Comparison of ENCODE assay signal across 10 cellular contexts in genomic region chrX:35890699-35891098, GRCh38. TPM values are rescaled to one million over a fixed set of nuclear protein-coding genes. Genes with fewer than 3 reads are reported as not detected.
DNase-seq lines count a peak whose midpoint lies in the region; ATAC-seq and TF ChIP-seq lines count a peak whose summit lies in the region.
"Had no signal": no experiment of that assay in that cellular context is flagged by ENCODE, and none has a peak within 500 bp of the region (broad histone marks: within the 10 kb centered on the region; RNA-seq: fewer than 3 reads in every experiment).

No MANE protein-coding gene starts in this region.

- no peaks in the 10 kb centered on the region for H4K20me1 ChIP-seq in IMR-90 (ENCODE audit: insufficient read depth, low read length)

- CTCF ChIA-PET in IMR-90 (lab: Yijun Ruan, JAX), result no interaction called here

- no peak overlapping the region for H3K4me3 Mint-ChIP-seq in activated T-cell treated with anti-CD3 and anti-CD28 coated beads, Interleukin-2, amount 50 U/mL, for 4 hours
- H3K4me3 Mint-ChIP-seq: CD4-positive, alpha-beta memory T cell had no signal

- H3K4me2 ChIP-seq in IMR-90 (ENCODE audit: low read depth, low read length), result no peak overlapping the region

- TF ChIP-seq POLR2A in IMR-90 (IDR thresholded peaks at IDR 0.05; ENCODE audit: low read depth, low read length) (no peak), vagina (IDR thresholded peaks at IDR 0.05) (no peak)

- H3K9me1 ChIP-seq in IMR-90 (ENCODE audit: insufficient read depth, low read length), result no peaks in the 10 kb centered on the region

- H3K27me3 Mint-ChIP-seq in activated T-cell treated with anti-CD3 and anti-CD28 coated beads, Interleukin-2, amount 50 U/mL, for 4 hours (ENCODE audit: low read depth), result no peaks in the 10 kb centered on the region
- H3K27me3 Mint-ChIP-seq: CD4-positive, alpha-beta memory T cell had no signal

- H2BK120ac ChIP-seq in IMR-90 (ENCODE audit: low read depth, low read length), result no peak overlapping the region

- H2BK5ac ChIP-seq in IMR-90 (ENCODE audit: low read depth, low read length, poor library complexity, severe bottlenecking), result no peak overlapping the region

- in situ Hi-C loops in IMR-90 (cut with MboI; ENCODE audit: low sequenced_read_pairs), result no loop called here

- WGBS in IMR-90 (ENCODE audit: extremely low coverage in 2 of 2, insufficient read length in 1 of 2), 2 experiments, result no CpG with 5 or more reads among the region's 9 CpGs

- H3K27me3 ChIP-seq in IMR-90 (ENCODE audit: control insufficient read depth, insufficient read depth, low read length) (no peaks in the 10 kb centered on the region), colonic mucosa (no peaks in the 10 kb centered on the region), vagina (no peaks in the 10 kb centered on the region)

- peak; percentile 0 for DNase-seq in activated T-cell treated with anti-CD3 and anti-CD28 coated beads for 48 hours (ENCODE audit: low read depth)
- no peak for DNase-seq in activated T-cell treated with anti-CD3 and anti-CD28 coated beads, Interleukin-2, amount 50 U/mL, for 4 hours
- DNase-seq in IMR-90, result peak; percentile 11
- DNase-seq in NOMO-1 treated with DMSO at 0.1 percent for 48 hours (lab: John Stamatoyannopoulos, UW; ENCODE audit: unreplicated experiment), result peak; percentile 46
- peak; percentile 48 for DNase-seq in colonic mucosa
- peak; percentile 35 for DNase-seq in myocyte (ENCODE audit: low read depth)
- no peak for DNase-seq in vagina (ENCODE audit: extremely low spot score in 2 of 2)

- dilution Hi-C loops in IMR-90 (cut with HindIII; ENCODE audit: low sequenced_read_pairs, unreplicated experiment), result no loop called here

- TF ChIP-seq RAD21 in IMR-90 (IDR thresholded peaks at IDR 0.05; ENCODE audit: low read length), result peak; percentile 66

- H3K4me1 ChIP-seq in IMR-90 (ENCODE audit: control insufficient read depth, insufficient read depth, low read length) (no peaks in the 10 kb centered on the region), colonic mucosa (no peaks in the 10 kb centered on the region), vagina (no peaks in the 10 kb centered on the region)

- H3K18ac ChIP-seq in IMR-90 (ENCODE audit: low read depth, low read length), result no peak overlapping the region

- no peak overlapping the region for H4K91ac ChIP-seq in IMR-90 (ENCODE audit: insufficient read depth, low read depth, low read length)

- no peak overlapping the region for H3K56ac ChIP-seq in IMR-90 (ENCODE audit: extremely low read depth, insufficient read depth, low read length)

- no peak overlapping the region for H2BK15ac ChIP-seq in IMR-90 (ENCODE audit: low read depth, low read length)

- no peaks in the 10 kb centered on the region for H3K9me3 ChIP-seq in IMR-90 (ENCODE audit: control insufficient read depth, insufficient read depth, low read length)
- H3K9me3 ChIP-seq in colonic mucosa, result no peaks in the 10 kb centered on the region
- no peaks in the 10 kb centered on the region for H3K9me3 ChIP-seq in vagina

- no peak overlapping the region for H2BK20ac ChIP-seq in IMR-90 (ENCODE audit: low read depth, low read length)

- no peak overlapping the region for H2AK5ac ChIP-seq in IMR-90 (ENCODE audit: low read depth, low read length)

- no peak overlapping the region for H2AK9ac ChIP-seq in IMR-90 (replicated peaks; ENCODE audit: low read depth, low read length, poor library complexity)

- H3K27ac ChIP-seq in IMR-90 (ENCODE audit: insufficient read depth, low read length) (no peak overlapping the region), colonic mucosa (no peak overlapping the region), vagina (no peak overlapping the region)

- H3K4me1 Mint-ChIP-seq in activated T-cell treated with anti-CD3 and anti-CD28 coated beads, Interleukin-2, amount 50 U/mL, for 4 hours (ENCODE audit: low read depth), result no peaks in the 10 kb centered on the region
- H3K4me1 Mint-ChIP-seq: CD4-positive, alpha-beta memory T cell had no signal

- no peaks in the 10 kb centered on the region for H3K79me1 ChIP-seq in IMR-90 (ENCODE audit: low read depth in 1 of 2, low read length in 2 of 2)

- H3K14ac ChIP-seq in IMR-90 (replicated peaks; ENCODE audit: low read depth, low read length), result no peak overlapping the region

- no peaks in the 10 kb centered on the region for H3K36me3 Mint-ChIP-seq in activated T-cell treated with anti-CD3 and anti-CD28 coated beads, Interleukin-2, amount 50 U/mL, for 4 hours (ENCODE audit: insufficient read depth)
- H3K36me3 Mint-ChIP-seq: CD4-positive, alpha-beta memory T cell had no signal

- BruUV-seq in IMR-90 (replicated peaks; lab: Mats Ljungman, UMichigan), result no TSS peak

- ATAC-seq in activated T-cell treated with anti-CD3 and anti-CD28 coated beads, Interleukin-2, amount 50 U/mL, for 4 hours, result no peak
- no peak for ATAC-seq in IMR-90 (ENCODE audit: low read depth)
- ATAC-seq in GM18519 (IDR thresholded peaks at IDR 0.05; ENCODE audit: low FRiP score, unreplicated experiment), result no peak
- ATAC-seq: right cardiac atrium had no signal

- no peak overlapping the region for H3K4me3 ChIP-seq in IMR-90 (ENCODE audit: insufficient read depth, low read depth, low read length)
- H3K4me3 ChIP-seq in colonic mucosa, result no peak overlapping the region
- H3K4me3 ChIP-seq in vagina, result no peak overlapping the region

- H4K5ac ChIP-seq in IMR-90 (ENCODE audit: low read depth, low read length), result no peak overlapping the region

- H4K8ac ChIP-seq in IMR-90 (ENCODE audit: low read depth in 2 of 2, low read length in 2 of 2), result no peak overlapping the region

- H3K9ac ChIP-seq in IMR-90 (ENCODE audit: low read depth, low read length) (no peak overlapping the region), colonic mucosa (ENCODE audit: low read depth in 2 of 2, low read length in 2 of 2) (no peak overlapping the region)

- TF ChIP-seq CTCF in IMR-90 (conservative IDR thresholded peaks at IDR 0.05; ENCODE audit: low read depth, low read length) (peak; percentile 53), colonic mucosa (IDR thresholded peaks at IDR 0.05) (peak; percentile 60), vagina (IDR thresholded peaks at IDR 0.05) (no peak)

- H2AFZ ChIP-seq in IMR-90 (replicated peaks; ENCODE audit: low read length, poor library complexity), result peak overlapping the region; percentile 43

- H3K23ac ChIP-seq in IMR-90 (ENCODE audit: low read depth, low read length), result no peak overlapping the region

- no peak overlapping the region for H3K4ac ChIP-seq in IMR-90 (ENCODE audit: low read depth, low read length)

- POLR2A ChIA-PET in IMR-90 (lab: Charles Lee; ENCODE audit: unreplicated experiment), result no interaction called here

- H3K9me3 Mint-ChIP-seq in activated T-cell treated with anti-CD3 and anti-CD28 coated beads, Interleukin-2, amount 50 U/mL, for 4 hours, result no peaks in the 10 kb centered on the region

- intact Hi-C loops in IMR-90 (cut with micrococcal nuclease), result loop anchor here (10.0 kb wide), 1 partner anchor 974 kb away; no protein-coding TSS in a partner anchor
- intact Hi-C loops in colonic mucosa (cut with DNase I), result loop anchor here (10.0 kb wide), 1 partner anchor 974 kb away; no protein-coding TSS in a partner anchor
- intact Hi-C loops in vagina (cut with DNase I), result no loop called here

- H3K36me3 ChIP-seq in IMR-90 (ENCODE audit: control insufficient read depth, insufficient read depth, low read length) (no peaks in the 10 kb centered on the region), colonic mucosa (no peaks in the 10 kb centered on the region), vagina (no peaks in the 10 kb centered on the region)

TF ChIP-seq in IMR-90, 13 proteins besides CTCF, POLR2A, EP300 and RAD21:
- TF ChIP-seq MAFK (IDR thresholded peaks at IDR 0.05; ENCODE audit: low read depth, low read length) (peak; percentile 99), SMC3 (IDR thresholded peaks at IDR 0.05; ENCODE audit: low read depth, low read length) (no peak)

RNA-seq across cellular contexts. Expression of gene CFAP47, which starts 28.8 kb away (rescaled TPM):
- not detected for total RNA-seq in activated T-cell treated with anti-CD3 and anti-CD28 coated beads, Interleukin-2, amount 50 U/mL, for 4 hours
- under 0.01 TPM in 1 of 2 replicates, not detected in the other for total RNA-seq in IMR-90 (2012; rRNA removed)
- not detected in 2 replicates for polyA plus RNA-seq in IMR-90 (2012; rRNA removed)
- not detected in 2 replicates for polyA plus RNA-seq in IMR-90 (2012; cell fraction: cytosol; rRNA removed)
- not detected in 2 replicates for polyA plus RNA-seq in IMR-90 (2012; cell fraction: nucleus; rRNA removed; ENCODE audit: low replicate concordance)
- total RNA-seq in colonic mucosa, result not detected
- total RNA-seq in myocyte, result not detected in 2 replicates
- not detected for polyA plus RNA-seq in myocyte (2012)
- not detected for total RNA-seq in vagina
- total RNA-seq: CD4-positive, alpha-beta memory T cell; right cardiac atrium had no signal
- polyA plus RNA-seq: CD4-positive, alpha-beta memory T cell; right cardiac atrium had no signal

Comparison
In these comparisons a context has a peak if more than half of its experiments do, and no peak if none do; other contexts are left out.
1. DNase-seq: peak in activated T-cell treated with anti-CD3 and anti-CD28 coated beads for 48 hours (single experiment), IMR-90 (single experiment), NOMO-1 treated with DMSO at 0.1 percent for 48 hours (single experiment), colonic mucosa (single experiment) and myocyte (single experiment); none in activated T-cell treated with anti-CD3 and anti-CD28 coated beads, Interleukin-2, amount 50 U/mL, for 4 hours (single experiment) and vagina (0 of 2).
2. CTCF ChIP-seq: peak in IMR-90 (single experiment) and colonic mucosa (single experiment); none in vagina (0 of 3).